Comparison of ENCODE assay signal across 10 cellular contexts in genomic region chr2:28407131-28407975, GRCh38. TPM values are rescaled to one million over a fixed set of nuclear protein-coding genes. Genes with fewer than 3 reads are reported as not detected.
A peak's percentile ranks its signal among the peaks of the same experiment; 100 is the strongest.
DNase-seq lines count a peak whose midpoint lies in the region; ATAC-seq and TF ChIP-seq lines count a peak whose summit lies in the region.
"Had no signal": no experiment of that assay in that cellular context is flagged by ENCODE, and none has a peak within 500 bp of the region (broad histone marks: within the 10 kb centered on the region; RNA-seq: fewer than 3 reads in every experiment).

No MANE protein-coding gene starts in this region.

- DNase-seq in HL-60 (ENCODE audit: low read depth in 1 of 2, low spot score in 1 of 2), result no peak
- peak in 1 of 3 donors; percentile 15 for DNase-seq in right cardiac atrium
- DNase-seq in NCI-H510A treated with DMSO at 0.1 percent for 48 hours (lab: John Stamatoyannopoulos, UW), result no peak
- no peak for DNase-seq in central memory CD4-positive, alpha-beta T cell
- DNase-seq: HCEC 1CT, NCI-H1436 treated with DMSO at 0.1 percent for 48 hours had no signal

- H3K27me3 ChIP-seq in HL-60 (ENCODE audit: insufficient read depth, poor library complexity, severe bottlenecking) (no peaks in the 10 kb centered on the region), right cardiac atrium (ENCODE audit: control insufficient read depth, insufficient read depth) (no peaks in the 10 kb centered on the region)

- 79% methylated on average over 8 of the region's 8 CpGs for WGBS in right cardiac atrium

- peak overlapping the region; percentile 34 for H3K27ac Mint-ChIP-seq in activated naive CD8-positive, alpha-beta T cell

- H3K4me3 Mint-ChIP-seq in activated naive CD8-positive, alpha-beta T cell, result peak overlapping the region; percentile 38

- peaks cover 10% of the 10 kb centered on the region for H3K36me3 Mint-ChIP-seq in activated naive CD8-positive, alpha-beta T cell

- no peaks in the 10 kb centered on the region for H3K27me3 Mint-ChIP-seq in activated naive CD8-positive, alpha-beta T cell

- intact Hi-C loops in right cardiac atrium (cut with DNase I), result no loop called here

- peak in 1 of 2 donors; percentile 1 for ATAC-seq in right cardiac atrium
- ATAC-seq in HG03196 (IDR thresholded peaks at IDR 0.05; ENCODE audit: unreplicated experiment), result no peak
- ATAC-seq in GM18511 (IDR thresholded peaks at IDR 0.05; ENCODE audit: unreplicated experiment), result no peak

- no peak overlapping the region for H3K4me3 ChIP-seq in HL-60 (replicated peaks; ENCODE audit: insufficient read depth, low read length)
- no peak overlapping the region for H3K4me3 ChIP-seq in right cardiac atrium (ENCODE audit: low read length)
- no peak overlapping the region for H3K4me3 ChIP-seq in skin epidermis

- H3K27ac ChIP-seq in HL-60 (replicated peaks) (peak overlapping the region; percentile 56), right cardiac atrium (ENCODE audit: low read length) (peak overlapping the region; percentile 25), skin epidermis (peak overlapping the region in 18 of 21 experiments; percentile 0 to 86 (median 56))

- H3K4me1 ChIP-seq in right cardiac atrium (ENCODE audit: control insufficient read depth, insufficient read depth, low read length), result peaks cover 8% of the 10 kb centered on the region

- H3K9me3 ChIP-seq in right cardiac atrium (ENCODE audit: control insufficient read depth, low read length), result no peaks in the 10 kb centered on the region

- no peaks in the 10 kb centered on the region for H3K9me3 Mint-ChIP-seq in activated naive CD8-positive, alpha-beta T cell (ENCODE audit: low read depth)

- no peak for TF ChIP-seq CTCF in HL-60 (IDR thresholded peaks at IDR 0.05; ENCODE audit: insufficient read depth, low read length)

- peaks cover 73% of the 10 kb centered on the region for H3K4me1 Mint-ChIP-seq in activated naive CD8-positive, alpha-beta T cell (ENCODE audit: low read depth)

RNA-seq across cellular contexts. Expression of gene FOSL2, which starts 14.7 kb away (rescaled TPM):
- 100 to 1,000 TPM in 1 of 4 donors, 10 to 100 TPM in 3; 38.9 to 128 (median 56.6) TPM for total RNA-seq in right cardiac atrium
- 46.4 TPM for polyA plus RNA-seq in right cardiac atrium
